Comparison of ENCODE assay signal across 32 cellular contexts in the genomic region with DNA sequence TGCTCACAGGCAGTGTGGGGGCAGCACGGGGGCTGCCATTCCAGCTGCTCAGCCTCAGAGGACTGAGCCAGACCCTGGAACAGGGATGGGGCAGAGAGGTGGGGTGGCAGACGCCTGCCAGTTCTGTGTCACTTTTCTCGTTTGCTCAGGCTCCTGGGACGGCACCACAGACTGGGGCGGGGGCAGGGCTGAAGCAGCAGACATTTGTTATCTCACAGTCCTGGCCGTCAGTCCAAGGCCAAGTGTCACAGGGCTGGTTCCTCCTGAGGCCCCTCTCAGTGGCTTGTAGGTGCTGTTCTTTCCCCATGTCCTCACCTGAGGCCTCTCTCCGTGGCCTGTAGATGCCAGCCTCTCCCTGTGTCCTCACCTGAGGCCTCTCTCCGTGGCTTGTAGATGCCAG. TPM values are rescaled to one million over a fixed set of nuclear protein-coding genes. Genes with fewer than 3 reads are reported as not detected.
DNase-seq lines count a peak whose midpoint lies in the region; ATAC-seq, FAIRE-seq and TF ChIP-seq lines count a peak whose summit lies in the region.
"Had no signal": no experiment of that assay in that cellular context is flagged by ENCODE, and none has a peak within 500 bp of the region (broad histone marks: within the 10 kb centered on the region; RNA-seq: fewer than 3 reads in every experiment).

No MANE protein-coding gene starts in this region.

- no peaks in the 10 kb centered on the region for H3K9me3 ChIP-seq in heart left ventricle
- no peaks in the 10 kb centered on the region for H3K9me3 ChIP-seq in pancreas
- H3K9me3 ChIP-seq: spleen had no signal

- H3K4me3 ChIP-seq in heart left ventricle: no peak overlapping the region
- H3K4me3 ChIP-seq in pancreas: no peak overlapping the region
- H3K4me3 ChIP-seq: PC-9, spleen had no signal

- peak overlapping the region in 2 of 12 donors; percentile 33 to 85 for H3K27ac ChIP-seq in heart left ventricle
- H3K27ac ChIP-seq in pancreas: no peak overlapping the region
- H3K27ac ChIP-seq: PC-9, spleen had no signal

- no peak overlapping the region for H3K27ac Mint-ChIP-seq in activated CD8-positive, alpha-beta T cell treated with anti-CD3 and anti-CD28 coated beads, Interleukin-2, amount 10 ng/mL, durations not matched to agents 7 days and 5 days
- H3K27ac Mint-ChIP-seq: activated T-helper 17 cell treated with anti-CD3 and anti-CD28 coated beads, Interleukin-2, amount 50 U/mL, for 72 hours; CD8-positive, alpha-beta T cell; natural killer cell treated with Interleukin-12 subunit alpha and Interleukin-12 subunit beta and Interleukin-15 and Interleukin-18, amount 100 ng/mL, for 72 hours had no signal

- FAIRE-seq in pancreas (lab: Jason Lieb, UNC): no peak
- FAIRE-seq: endometrium, GM19239 had no signal

- H3K4me3 Mint-ChIP-seq in activated CD8-positive, alpha-beta T cell treated with anti-CD3 and anti-CD28 coated beads, Interleukin-2, amount 10 ng/mL, durations not matched to agents 7 days and 5 days: no peak overlapping the region
- H3K4me3 Mint-ChIP-seq: activated T-helper 17 cell treated with anti-CD3 and anti-CD28 coated beads, Interleukin-2, amount 50 U/mL, for 72 hours; CD8-positive, alpha-beta T cell; natural killer cell treated with Interleukin-12 subunit alpha and Interleukin-12 subunit beta and Interleukin-15 and Interleukin-18, amount 100 ng/mL, for 72 hours had no signal

- intact Hi-C loops in heart left ventricle (cut with DNase I): no loop called here
- intact Hi-C loops in cardiac septum (cut with DNase I): no loop called here
- intact Hi-C loops in pancreas (cut with DNase I): no loop called here

- H3K36me3 ChIP-seq in heart left ventricle (peaks cover 0 to 54% (median 32%) of the 10 kb centered on the region in 9 donors), pancreas (peaks cover 0 to 7% (median 0%) of the 10 kb centered on the region in 3 donors)

- 46 to 62% (median 55%) methylated on average over 7 to 8 of the region's 8 CpGs for WGBS in heart left ventricle, 4 donors
- 39 to 50% methylated on average over 7 to 8 of the region's 8 CpGs for WGBS in pancreas, 2 donors

- DNase-seq in heart left ventricle (no peak), cardiac septum (ENCODE audit: low spot score) (no peak), pancreas (peak in 1 of 6 donors; percentile 17), NCI-H2171 treated with DMSO at 0.1 percent for 48 hours (lab: John Stamatoyannopoulos, UW) (no peak)
- no peak for DNase-seq in effector CD8-positive, alpha-beta T cell (lab: John Stamatoyannopoulos, UW)
- DNase-seq in activated CD8-positive, alpha-beta T cell treated with anti-CD3 and anti-CD28 coated beads, Interleukin-2, amount 10 ng/mL, durations not matched to agents 7 days and 5 days: no peak
- no peak for DNase-seq in activated naive CD4-positive, alpha-beta T cell treated with Interleukin-2 at 50 U/mL for 16 hours
- DNase-seq: activated CD4-positive, alpha-beta T cell treated with anti-CD3 and anti-CD28 coated beads, Interleukin-2, amount 50 U/mL, for 48 hours; activated CD8-positive, alpha-beta memory T cell treated with anti-CD3 and anti-CD28 coated beads, Interleukin-2, amount 50 U/mL, for 48 hours; AML-193; anterior cingulate cortex; CD8-positive, alpha-beta T cell; central memory CD4-positive, alpha-beta T cell; dermis blood vessel endothelial cell; DMS53; islet precursor cell; NCI-H1048; NCI-H187; NCI-H526; NK-92 treated with Interleukin-12 subunit alpha and Interleukin-12 subunit beta, amount 100 ng/mL, for 24 hours; PC-9; SHP77; spleen; T-helper 9 cell had no signal

- peaks cover 12% of the 10 kb centered on the region for H3K4me1 Mint-ChIP-seq in activated CD8-positive, alpha-beta T cell treated with anti-CD3 and anti-CD28 coated beads, Interleukin-2, amount 10 ng/mL, durations not matched to agents 7 days and 5 days (ENCODE audit: low read depth)
- H3K4me1 Mint-ChIP-seq: activated T-helper 17 cell treated with anti-CD3 and anti-CD28 coated beads, Interleukin-2, amount 50 U/mL, for 72 hours had no signal

- H3K27me3 Mint-ChIP-seq in activated CD8-positive, alpha-beta T cell treated with anti-CD3 and anti-CD28 coated beads, Interleukin-2, amount 10 ng/mL, durations not matched to agents 7 days and 5 days (ENCODE audit: low read depth): no peaks in the 10 kb centered on the region
- H3K27me3 Mint-ChIP-seq: activated T-helper 17 cell treated with anti-CD3 and anti-CD28 coated beads, Interleukin-2, amount 50 U/mL, for 72 hours; natural killer cell treated with Interleukin-12 subunit alpha and Interleukin-12 subunit beta and Interleukin-15 and Interleukin-18, amount 100 ng/mL, for 72 hours had no signal

- TF ChIP-seq CTCF in heart left ventricle (IDR thresholded peaks at IDR 0.05) (no peak), pancreas (IDR thresholded peaks at IDR 0.05) (no peak)

- H3K4me1 ChIP-seq in heart left ventricle: peaks cover 0 to 19% (median 4%) of the 10 kb centered on the region in 12 donors
- no peaks in the 10 kb centered on the region for H3K4me1 ChIP-seq in pancreas

- POLR2A ChIA-PET in activated CD8-positive, alpha-beta T cell treated with anti-CD3 and anti-CD28 coated beads, Interleukin-2, amount 10 ng/mL, durations not matched to agents 7 days and 5 days (lab: Charles Lee): no interaction called here

- no peaks in the 10 kb centered on the region for H3K9me3 Mint-ChIP-seq in activated CD8-positive, alpha-beta T cell treated with anti-CD3 and anti-CD28 coated beads, Interleukin-2, amount 10 ng/mL, durations not matched to agents 7 days and 5 days (ENCODE audit: insufficient read depth)
- H3K9me3 Mint-ChIP-seq: activated naive CD4-positive, alpha-beta T cell treated with anti-CD3 and anti-CD28 coated beads, Interleukin-2, amount 50 U/mL, for 72 hours; activated T-helper 17 cell treated with anti-CD3 and anti-CD28 coated beads, Interleukin-2, amount 50 U/mL, for 72 hours; CD8-positive, alpha-beta T cell; natural killer cell treated with Interleukin-12 subunit alpha and Interleukin-12 subunit beta and Interleukin-15 and Interleukin-18, amount 100 ng/mL, for 72 hours had no signal

- H3K27me3 ChIP-seq in heart left ventricle (no peaks in the 10 kb centered on the region), pancreas (no peaks in the 10 kb centered on the region)
- H3K27me3 ChIP-seq: spleen had no signal

- TF ChIP-seq POLR2A in heart left ventricle (IDR thresholded peaks at IDR 0.05): no peak

- ATAC-seq in heart left ventricle: peak; percentile 7 to 57 (median 20)
- peak; percentile 18 for ATAC-seq in esophagus mucosa
- peak; percentile 43 to 82 (median 46) for ATAC-seq in pancreas
- no peak for ATAC-seq in activated CD8-positive, alpha-beta T cell treated with anti-CD3 and anti-CD28 coated beads, Interleukin-2, amount 10 ng/mL, durations not matched to agents 7 days and 5 days
- ATAC-seq: activated CD4-positive, CD25-positive, alpha-beta regulatory T cell treated with anti-CD3 and anti-CD28 coated beads, Interleukin-2, amount 50 U/mL, for 24 hours; activated naive CD4-positive, alpha-beta T cell treated with anti-CD3 and anti-CD28 coated beads, Interleukin-2, amount 50 U/mL, for 72 hours; activated T-helper 17 cell treated with anti-CD3 and anti-CD28 coated beads, Interleukin-2, amount 50 U/mL, for 72 hours; CD8-positive, alpha-beta T cell; natural killer cell treated with Interleukin-12 subunit alpha and Interleukin-12 subunit beta and Interleukin-15 and Interleukin-18, amount 100 ng/mL, for 72 hours; right cardiac atrium had no signal

- CTCF ChIA-PET in activated CD8-positive, alpha-beta T cell treated with anti-CD3 and anti-CD28 coated beads, Interleukin-2, amount 10 ng/mL, durations not matched to agents 7 days and 5 days (lab: Charles Lee): no interaction called here

- H3K36me3 Mint-ChIP-seq in activated CD8-positive, alpha-beta T cell treated with anti-CD3 and anti-CD28 coated beads, Interleukin-2, amount 10 ng/mL, durations not matched to agents 7 days and 5 days (ENCODE audit: low read depth): peaks cover 22% of the 10 kb centered on the region
- H3K36me3 Mint-ChIP-seq: natural killer cell treated with Interleukin-12 subunit alpha and Interleukin-12 subunit beta and Interleukin-15 and Interleukin-18, amount 100 ng/mL, for 72 hours had no signal

RNA-seq across cellular contexts. Expression of a gene that starts 24.7 kb away (rescaled TPM):
- total RNA-seq in heart left ventricle (10 to 100 TPM in 3 of 9 donors, 1 to 10 TPM in 6; 4.1 to 17.6 (median 7.5) TPM), cardiac septum (12.5 TPM), esophagus mucosa (6.6 TPM), pancreas (10 to 100 TPM in 1 of 6 donors, 1 to 10 TPM in 5; 5.6 to 10.2 (median 9.0) TPM)
- polyA plus RNA-seq in heart left ventricle (10 to 100 TPM in 1 of 2 donors, 1 to 10 TPM in 1; 4.8 to 11.1 TPM), pancreas (10 to 100 TPM; 11.2 to 13.5 TPM)
- total RNA-seq in activated CD8-positive, alpha-beta T cell treated with anti-CD3 and anti-CD28 coated beads, Interleukin-2, amount 10 ng/mL, durations not matched to agents 7 days and 5 days: 10 to 100 TPM; 19.1 to 21.2 TPM
